Comparison of ENCODE assay signal across 1 cellular context in genomic region chr3:197949767-197950660, GRCh38.
A peak's percentile ranks its signal among the peaks of the same experiment; 100 is the strongest.
TF ChIP-seq lines count a peak whose summit lies in the region.

Gene RPL35A, plus strand, starts transcription at chr3:197950190. Its CDS starts 778 bp downstream, at chr3:197950968.

TF ChIP-seq in HepG2, 621 proteins besides CTCF, POLR2A, EP300 and RAD21 (continued from another document and continues in another):
- TF ChIP-seq PPARG (CRISPR knock-in tag; conservative IDR thresholded peaks at IDR 0.05): peak; percentile 46
- TF ChIP-seq HNF4G (IDR thresholded peaks at IDR 0.05; ENCODE audit: borderline replicate concordance, low read depth, low read length): no peak
- no peak for TF ChIP-seq HNF4G (CRISPR knock-in tag; IDR thresholded peaks at IDR 0.05; ENCODE audit: borderline replicate concordance, low read depth)
- no peak for TF ChIP-seq REPIN1 (CRISPR knock-in tag; IDR thresholded peaks at IDR 0.05; ENCODE audit: borderline replicate concordance, low read depth)
- TF ChIP-seq SOX6 (IDR thresholded peaks at IDR 0.05): no peak
- 0 out of 2 replicates have a peak, but pooled peaks have one; percentile 41 for TF ChIP-seq SOX6 (CRISPR knock-in tag; IDR thresholded peaks at IDR 0.05)
- TF ChIP-seq NKX3-1 (CRISPR knock-in tag; IDR thresholded peaks at IDR 0.05): 0 out of 2 replicates have a peak, but pooled peaks have one; percentile 22
- no peak for TF ChIP-seq SKI (IDR thresholded peaks at IDR 0.05; ENCODE audit: partially characterized antibody)
- TF ChIP-seq CC2D1A (CRISPR knock-in tag; IDR thresholded peaks at IDR 0.05): no peak
- TF ChIP-seq IRF2 (CRISPR knock-in tag; IDR thresholded peaks at IDR 0.05): peak; percentile 40; the same call in 1 of the 2 replicates
- TF ChIP-seq ETV6 (CRISPR knock-in tag; conservative IDR thresholded peaks at IDR 0.05): peak; percentile 41
- TF ChIP-seq ZSCAN30 (CRISPR knock-in tag; IDR thresholded peaks at IDR 0.05): 0 out of 2 replicates have a peak, but pooled peaks have one; percentile 59
- no peak for TF ChIP-seq ZNF768 (CRISPR knock-in tag; IDR thresholded peaks at IDR 0.05)
- TF ChIP-seq ZNF503 (CRISPR knock-in tag; IDR thresholded peaks at IDR 0.05): peak; percentile 45; the same call in 1 of the 2 replicates
- TF ChIP-seq ZFP82 (CRISPR knock-in tag; IDR thresholded peaks at IDR 0.05; ENCODE audit: borderline replicate concordance): no peak
- no peak for TF ChIP-seq MTERF4 (CRISPR knock-in tag; IDR thresholded peaks at IDR 0.05)
- TF ChIP-seq ZNF362 (CRISPR knock-in tag; IDR thresholded peaks at IDR 0.05; ENCODE audit: borderline replicate concordance): no peak
- TF ChIP-seq ZNF746 (CRISPR knock-in tag; IDR thresholded peaks at IDR 0.05): no peak
- TF ChIP-seq NFAT5 (CRISPR knock-in tag; IDR thresholded peaks at IDR 0.05): peak; percentile 29; the same call in 1 of the 2 replicates
- no peak for TF ChIP-seq ZNF296 (CRISPR knock-in tag; conservative IDR thresholded peaks at IDR 0.05)
- TF ChIP-seq ZNF775 (CRISPR knock-in tag; IDR thresholded peaks at IDR 0.05; ENCODE audit: borderline replicate concordance): no peak; the same call in 1 of the 2 replicates
- TF ChIP-seq HHEX (CRISPR knock-in tag; IDR thresholded peaks at IDR 0.05): no peak
- peak; percentile 84 for TF ChIP-seq ZHX2 (IDR thresholded peaks at IDR 0.05; ENCODE audit: low read depth)
- peak; percentile 60; the same call in 1 of the 2 replicates for TF ChIP-seq ZHX2 (CRISPR knock-in tag; IDR thresholded peaks at IDR 0.05; ENCODE audit: borderline replicate concordance)
- peak; percentile 26; the same call in 1 of the 2 replicates for TF ChIP-seq ZFP36L1 (CRISPR knock-in tag; IDR thresholded peaks at IDR 0.05)
- TF ChIP-seq ZHX1 (CRISPR knock-in tag; IDR thresholded peaks at IDR 0.05; ENCODE audit: low read depth): no peak
- TF ChIP-seq EED (CRISPR knock-in tag; IDR thresholded peaks at IDR 0.05): no peak
- TF ChIP-seq CEBPB (IDR thresholded peaks at IDR 0.05; ENCODE audit: borderline replicate concordance, low read depth, low read length): peak; percentile 37; the same call in 1 of the 2 replicates
- no peak for TF ChIP-seq SRSF9 (IDR thresholded peaks at IDR 0.05; ENCODE audit: borderline replicate concordance, insufficient read depth, low read depth, low read length, poor library complexity, severe bottlenecking)
- peak; percentile 95 for TF ChIP-seq MYC (CRISPR knock-in tag; IDR thresholded peaks at IDR 0.05; ENCODE audit: borderline replicate concordance)
- no peak for TF ChIP-seq TCF7L2 (IDR thresholded peaks at IDR 0.05; ENCODE audit: low read depth, low read length)
- peak; percentile 66; the same call in 1 of the 2 replicates for TF ChIP-seq STAT6 (CRISPR knock-in tag; IDR thresholded peaks at IDR 0.05; ENCODE audit: borderline replicate concordance)
- TF ChIP-seq MED1 (CRISPR knock-in tag; IDR thresholded peaks at IDR 0.05): peak; percentile 37
- TF ChIP-seq MBD4 (IDR thresholded peaks at IDR 0.05; ENCODE audit: borderline replicate concordance, low read length): no peak
- TF ChIP-seq ZNF350 (CRISPR knock-in tag; IDR thresholded peaks at IDR 0.05; ENCODE audit: borderline replicate concordance, low read depth): peak; percentile 79; the same call in 1 of the 2 replicates
- no peak for TF ChIP-seq SUZ12 (IDR thresholded peaks at IDR 0.05; ENCODE audit: low read depth, low read length)
- no peak; the same call in 1 of the 2 replicates for TF ChIP-seq ZNF331 (CRISPR knock-in tag; IDR thresholded peaks at IDR 0.05)
- TF ChIP-seq MED13 (CRISPR knock-in tag; IDR thresholded peaks at IDR 0.05): 0 out of 2 replicates have a peak, but pooled peaks have one; percentile 12
- no peak for TF ChIP-seq SALL2 (CRISPR knock-in tag; IDR thresholded peaks at IDR 0.05)
- peak; percentile 23; the same call in 1 of the 2 replicates for TF ChIP-seq ZBTB21 (CRISPR knock-in tag; IDR thresholded peaks at IDR 0.05)
- TF ChIP-seq TRIM24 (CRISPR knock-in tag; IDR thresholded peaks at IDR 0.05): no peak
- no peak for TF ChIP-seq SIX4 (CRISPR knock-in tag; IDR thresholded peaks at IDR 0.05)
- TF ChIP-seq KDM5A (IDR thresholded peaks at IDR 0.05; ENCODE audit: borderline replicate concordance, low read length): peak; percentile 80; the same call in 1 of the 2 replicates
